In the genomic region with DNA sequence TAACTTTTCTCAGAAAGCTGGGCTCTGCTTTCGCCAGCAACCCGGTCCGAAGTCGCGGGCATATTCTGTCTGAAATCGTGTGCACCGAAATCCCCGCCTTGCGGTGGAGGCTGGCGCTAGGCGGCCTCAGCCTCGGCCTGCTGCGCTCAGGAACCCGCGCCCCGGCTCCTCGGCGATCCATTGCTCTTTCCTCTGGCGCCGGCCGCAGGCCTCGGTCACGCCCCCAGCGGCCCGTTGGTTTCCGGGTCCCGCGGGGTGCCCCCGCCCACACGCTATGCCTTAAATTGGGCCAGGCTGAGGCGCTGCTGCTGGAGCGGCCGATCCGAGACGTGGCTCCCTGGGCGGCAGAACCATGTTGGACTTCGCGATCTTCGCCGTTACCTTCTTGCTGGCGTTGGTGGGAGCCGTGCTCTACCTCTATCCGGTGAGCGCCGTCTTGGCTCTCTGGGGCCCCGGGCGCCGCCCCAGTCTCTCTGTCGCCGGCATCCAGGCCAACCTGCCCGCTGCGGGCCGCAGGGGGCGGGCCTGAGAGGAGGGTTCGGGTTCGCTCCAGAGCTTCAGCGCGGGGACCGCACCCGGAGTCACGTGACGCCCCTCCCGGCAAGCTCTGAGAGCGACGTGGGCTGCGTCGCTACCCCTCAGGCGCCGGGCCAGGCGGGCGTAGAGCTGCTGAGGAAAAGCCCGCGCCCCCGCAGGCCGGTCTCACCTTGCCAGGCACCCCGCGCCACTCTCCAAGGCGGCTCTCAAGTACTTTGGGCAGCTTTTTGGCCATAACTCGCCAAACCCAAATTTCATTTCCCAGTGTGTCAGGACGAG, we compare ENCODE assay signal across 8 cellular contexts. TPM values are rescaled to one million over a fixed set of nuclear protein-coding genes. Genes with fewer than 3 reads are reported as not detected.
A peak's percentile ranks its signal among the peaks of the same experiment; 100 is the strongest.
DNase-seq lines count a peak whose midpoint lies in the region; ATAC-seq and TF ChIP-seq lines count a peak whose summit lies in the region.

A gene with protein sequence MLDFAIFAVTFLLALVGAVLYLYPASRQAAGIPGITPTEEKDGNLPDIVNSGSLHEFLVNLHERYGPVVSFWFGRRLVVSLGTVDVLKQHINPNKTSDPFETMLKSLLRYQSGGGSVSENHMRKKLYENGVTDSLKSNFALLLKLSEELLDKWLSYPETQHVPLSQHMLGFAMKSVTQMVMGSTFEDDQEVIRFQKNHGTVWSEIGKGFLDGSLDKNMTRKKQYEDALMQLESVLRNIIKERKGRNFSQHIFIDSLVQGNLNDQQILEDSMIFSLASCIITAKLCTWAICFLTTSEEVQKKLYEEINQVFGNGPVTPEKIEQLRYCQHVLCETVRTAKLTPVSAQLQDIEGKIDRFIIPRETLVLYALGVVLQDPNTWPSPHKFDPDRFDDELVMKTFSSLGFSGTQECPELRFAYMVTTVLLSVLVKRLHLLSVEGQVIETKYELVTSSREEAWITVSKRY (plus strand): TSS at position 308 of the 816 bp plus-strand sequence. CDS start 45 bp downstream, at position 353.

- H3K18ac ChIP-seq in IMR-90 (ENCODE audit: low read depth, low read length) = peak within 1 kb of the TSS; percentile 68

- H3K4ac ChIP-seq in IMR-90 (ENCODE audit: low read depth, low read length) = peak within 1 kb of the TSS; percentile 97

- H3K9ac ChIP-seq in IMR-90 (ENCODE audit: low read depth, low read length) = peak within 1 kb of the TSS; percentile 92

- peak within 1 kb of the TSS; percentile 64 for H3K4me3 ChIP-seq in IMR-90 (ENCODE audit: insufficient read depth, low read depth, low read length)
- H3K4me3 ChIP-seq in OCI-LY7 (ENCODE audit: low read depth, low read length, poor library complexity, severe bottlenecking) = peak within 1 kb of the TSS; percentile 75

- peak within 1 kb of the TSS; percentile 95 for H2AFZ ChIP-seq in IMR-90 (replicated peaks; ENCODE audit: low read length, poor library complexity)
- peak within 1 kb of the TSS; percentile 63 for H2AFZ ChIP-seq in OCI-LY7 (ENCODE audit: low read length)

- 0 out of 2 replicates have a peak, but pooled peaks cover 3% of the 10 kb centered on the region for H3K9me1 ChIP-seq in IMR-90 (ENCODE audit: insufficient read depth, low read length)

- TF ChIP-seq POLR2A in IMR-90 (IDR thresholded peaks at IDR 0.05; ENCODE audit: low read depth, low read length) = peak; percentile 96

- POLR2A ChIA-PET in IMR-90 (lab: Charles Lee; ENCODE audit: unreplicated experiment) = interaction anchor here (0.7 kb wide), 1 partner anchor 1889 kb away, joined by 11 read pairs; no protein-coding TSS in a partner anchor
- POLR2A ChIA-PET in OCI-LY7 (lab: Charles Lee) = interaction anchor here (0.5 to 2.0 kb wide), 9 partner anchors 10 to 1601 kb away, joined by 3 to 9 read pairs (median 4); no protein-coding TSS in a partner anchor

- peak within 1 kb of the TSS; percentile 64 for H3K4me2 ChIP-seq in IMR-90 (ENCODE audit: low read depth, low read length)
- peak within 1 kb of the TSS; percentile 76 for H3K4me2 ChIP-seq in OCI-LY7 (ENCODE audit: low read length)

- peak within 1 kb of the TSS; percentile 85 for H2BK5ac ChIP-seq in IMR-90 (ENCODE audit: low read depth, low read length, poor library complexity, severe bottlenecking)

- peak within 1 kb of the TSS; percentile 87 for H2BK120ac ChIP-seq in IMR-90 (ENCODE audit: low read depth, low read length)

- DNase-seq in DMS114 treated with DMSO at 0.1 percent for 48 hours (lab: John Stamatoyannopoulos, UW; ENCODE audit: unreplicated experiment) (peak; percentile 89), IMR-90 (peak; percentile 94), OCI-LY7 (ENCODE audit: low spot score) (peak; percentile 96), activated T-cell treated with anti-CD3 and anti-CD28 coated beads for 24 hours (ENCODE audit: low read depth) (peak; percentile 96), epithelial cell of prostate (ENCODE audit: low read depth, low spot score) (peak; percentile 68), mucosa of gallbladder (ENCODE audit: low spot score) (peak; percentile 97)
- peak; percentile 87 to 94 for DNase-seq in stimulated activated CD8-positive, alpha-beta memory T cell treated with anti-CD3 and anti-CD28 coated beads, Interleukin-4, amount 100 ng/mL, for 4 hours (ENCODE audit: low read depth in 2 of 2, low spot score in 1 of 2)

- no peak within 1 kb of the TSS; the same call in 2 of the 3 replicates for H2BK15ac ChIP-seq in IMR-90 (ENCODE audit: low read depth, low read length)

- no peaks in the 10 kb centered on the region for H3K27me3 ChIP-seq in IMR-90 (ENCODE audit: control insufficient read depth, insufficient read depth, low read length)

- peak; percentile 43 for TF ChIP-seq CTCF in IMR-90 (conservative IDR thresholded peaks at IDR 0.05; ENCODE audit: low read depth, low read length)
- peak; percentile 52 for TF ChIP-seq CTCF in OCI-LY7 (conservative IDR thresholded peaks at IDR 0.05; ENCODE audit: low read length)

- peak within 1 kb of the TSS; percentile 79 for H3K23ac ChIP-seq in IMR-90 (ENCODE audit: low read depth, low read length)

- H2AK5ac ChIP-seq in IMR-90 (ENCODE audit: low read depth, low read length) = peak within 1 kb of the TSS; percentile 64

- CTCF ChIA-PET in IMR-90 (lab: Yijun Ruan, JAX) (interaction anchor here (0.5 to 1.3 kb wide), 4 partner anchors 12 to 941 kb away, joined by 3 to 6 read pairs (median 4); no protein-coding TSS in a partner anchor), OCI-LY7 (lab: Charles Lee; ENCODE audit: unreplicated experiment) (no interaction called here)

- peaks cover 3% of the 10 kb centered on the region; the same call in 1 of the 2 replicates for H3K4me1 ChIP-seq in IMR-90 (ENCODE audit: control insufficient read depth, insufficient read depth, low read length)
- peaks cover 14% of the 10 kb centered on the region for H3K4me1 ChIP-seq in OCI-LY7 (ENCODE audit: insufficient read depth, low read length, poor library complexity, severe bottlenecking)

- H3K36me3 ChIP-seq in IMR-90 (ENCODE audit: control insufficient read depth, insufficient read depth, low read length) (0 out of 2 replicates have a peak, but pooled peaks cover 2% of the 10 kb centered on the region), OCI-LY7 (ENCODE audit: insufficient read depth, low read length) (peaks cover 19% of the 10 kb centered on the region)

- H3K79me2 ChIP-seq in OCI-LY7 (ENCODE audit: insufficient read depth, low read depth, low read length) = peaks cover 23% of the 10 kb centered on the region

- peak within 1 kb of the TSS; percentile 89 for H3K56ac ChIP-seq in IMR-90 (ENCODE audit: extremely low read depth, insufficient read depth, low read length)

- H3K9me3 ChIP-seq in IMR-90 (ENCODE audit: control insufficient read depth, insufficient read depth, low read length) (no peaks in the 10 kb centered on the region), OCI-LY7 (ENCODE audit: low read length) (no peaks in the 10 kb centered on the region)

- H4K20me1 ChIP-seq in IMR-90 (ENCODE audit: insufficient read depth, low read length) = no peaks in the 10 kb centered on the region
- peaks cover 5% of the 10 kb centered on the region; the same call in 1 of the 2 replicates for H4K20me1 ChIP-seq in OCI-LY7 (ENCODE audit: insufficient read depth, low read length)

- H2BK20ac ChIP-seq in IMR-90 (ENCODE audit: low read depth, low read length) = no peak within 1 kb of the TSS; the same call in 1 of the 2 replicates

- H3K14ac ChIP-seq in IMR-90 (replicated peaks; ENCODE audit: low read depth, low read length) = peak within 1 kb of the TSS; percentile 89

- H2AK9ac ChIP-seq in IMR-90 (replicated peaks; ENCODE audit: low read depth, low read length, poor library complexity) = peak within 1 kb of the TSS; percentile 94

- peak; percentile 35 for TF ChIP-seq RAD21 in IMR-90 (IDR thresholded peaks at IDR 0.05; ENCODE audit: low read length)

- no peaks in the 10 kb centered on the region for H3K9me2 ChIP-seq in OCI-LY7 (ENCODE audit: insufficient read depth, low read length)

- in situ Hi-C loops in IMR-90 (cut with MboI; ENCODE audit: low sequenced_read_pairs) = loop anchor here (25.0 kb wide), 1 partner anchor 573 kb away; no protein-coding TSS in a partner anchor

- 0% methylated on average over 24 of the region's 80 CpGs; no CpG with 5 or more reads in 1 of the 2 experiments for WGBS in IMR-90 (ENCODE audit: extremely low coverage in 2 of 2, insufficient read length in 1 of 2), 2 experiments

- BruUV-seq in IMR-90 (replicated peaks; lab: Mats Ljungman, UMichigan) = TSS peak; percentile 55
- no TSS peak for BruUV-seq in OCI-LY7 (replicated peaks; lab: Mats Ljungman, UMichigan)

- H4K5ac ChIP-seq in IMR-90 (ENCODE audit: low read depth, low read length) = peak within 1 kb of the TSS; percentile 74

- H3K27ac ChIP-seq in IMR-90 (ENCODE audit: insufficient read depth, low read length) = peak within 1 kb of the TSS; percentile 91
- peak within 1 kb of the TSS; percentile 86 for H3K27ac ChIP-seq in OCI-LY7 (ENCODE audit: low read depth, low read length, poor library complexity, severe bottlenecking)
- peak within 1 kb of the TSS; percentile 90 for H3K27ac ChIP-seq in epithelial cell of prostate

- intact Hi-C loops in IMR-90 (cut with micrococcal nuclease) = loop anchor here (1.0 to 10.0 kb wide), 3 partner anchors 213 to 576 kb away; no protein-coding TSS in a partner anchor
- intact Hi-C loops in OCI-LY7 (cut with micrococcal nuclease; ENCODE audit: unreplicated experiment) = loop anchor here (1.0 to 5.0 kb wide), 8 partner anchors 89 to 972 kb away; a partner anchor contains a TSS

- ATAC-seq in GM21528 (IDR thresholded peaks at IDR 0.05; ENCODE audit: low FRiP score, unreplicated experiment) (peak; percentile 93), IMR-90 (ENCODE audit: low read depth) (peak; percentile 97)

- dilution Hi-C loops in IMR-90 (cut with HindIII; ENCODE audit: low sequenced_read_pairs, unreplicated experiment) = no loop called here

- peak within 1 kb of the TSS; percentile 97 to 98 for H4K8ac ChIP-seq in IMR-90 (ENCODE audit: low read depth in 2 of 2, low read length in 2 of 2)

- peak within 1 kb of the TSS; percentile 89 for H4K91ac ChIP-seq in IMR-90 (ENCODE audit: insufficient read depth, low read depth, low read length)

- H3K79me1 ChIP-seq in IMR-90 (ENCODE audit: low read depth in 1 of 2, low read length in 2 of 2) = peaks cover 26 to 47% of the 10 kb centered on the region in 2 experiments

TF ChIP-seq in IMR-90, 13 proteins besides CTCF, POLR2A, EP300 and RAD21 (continues in another document):
- TF ChIP-seq MXI1 (IDR thresholded peaks at IDR 0.05; ENCODE audit: borderline replicate concordance, low read depth, low read length) (peak; percentile 84; the same call in 1 of the 2 replicates), CHD1 (IDR thresholded peaks at IDR 0.05; ENCODE audit: low read depth, low read length) (no peak), RFX5 (IDR thresholded peaks at IDR 0.05; ENCODE audit: low read depth, low read length) (no peak), MAFK (IDR thresholded peaks at IDR 0.05; ENCODE audit: low read depth, low read length) (no peak; the same call in 1 of the 2 replicates), SMC3 (IDR thresholded peaks at IDR 0.05; ENCODE audit: low read depth, low read length) (peak; percentile 28; the same call in 1 of the 2 replicates)

RNA-seq across cellular contexts. Expression of the gene that starts here (rescaled TPM):
- 16.8 and 26.9 TPM in 2 replicates for total RNA-seq in IMR-90 (2012; rRNA removed)
- 5.0 and 7.0 TPM in 2 replicates for polyA plus RNA-seq in IMR-90 (2012; rRNA removed)
- 2.1 and 3.6 TPM in 2 replicates for polyA plus RNA-seq in IMR-90 (2012; cell fraction: cytosol; rRNA removed)
- polyA plus RNA-seq in IMR-90 (2012; cell fraction: nucleus; rRNA removed; ENCODE audit: low replicate concordance) = 1.6 and 6.2 TPM in 2 replicates
- 14.7 and 15.5 TPM in 2 replicates for total RNA-seq in OCI-LY7 (2014; rRNA removed; shearing (Covaris generic))
- total RNA-seq in OCI-LY7 (2022) = 19.7 and 20.3 TPM in 2 replicates
- 32.5 TPM for total RNA-seq in mucosa of gallbladder

Comparison
In these comparisons a context has a peak if more than half of its experiments do, and no peak if none do; other contexts are left out.
1. Peak in every context shown above with its lines: DNase-seq, ATAC-seq, H3K4me3 ChIP-seq and H3K27ac ChIP-seq.